16 cellular contexts compared by ENCODE assay signal in genomic region chr3:22319446-22319845, GRCh38.
"Had no signal": no experiment of that assay in that cellular context is flagged by ENCODE, and none has a peak within 500 bp of the region (broad histone marks: within the 10 kb centered on the region; RNA-seq: fewer than 3 reads in every experiment).

No MANE protein-coding gene starts in this region.

- ATAC-seq: left cardiac atrium; naive thymus-derived CD8-positive, alpha-beta T cell; psoas muscle; right cardiac atrium; T-helper 17 cell had no signal

- DNase-seq: activated CD4-positive, alpha-beta T cell treated with anti-CD3 and anti-CD28 coated beads, Interleukin-2, amount 50 U/mL, for 4 hours; activated gamma-delta T cell; cortex of kidney; erythroblast; left cardiac atrium; mesenchymal stem cell; naive thymus-derived CD8-positive, alpha-beta T cell; ovary; psoas muscle; right cardiac atrium; small intestine; stimulated activated CD4-positive, alpha-beta T cell treated with anti-CD3 and anti-CD28 coated beads, Interleukin-4, amount 100 ng/mL, for 1 hour; stomach; T-helper 17 cell; trophoblast cell had no signal

- H3K4me3 ChIP-seq: ovary, psoas muscle, stomach, vagina had no signal
